Comparison of ENCODE assay signal across 8 cellular contexts in the genomic region with DNA sequence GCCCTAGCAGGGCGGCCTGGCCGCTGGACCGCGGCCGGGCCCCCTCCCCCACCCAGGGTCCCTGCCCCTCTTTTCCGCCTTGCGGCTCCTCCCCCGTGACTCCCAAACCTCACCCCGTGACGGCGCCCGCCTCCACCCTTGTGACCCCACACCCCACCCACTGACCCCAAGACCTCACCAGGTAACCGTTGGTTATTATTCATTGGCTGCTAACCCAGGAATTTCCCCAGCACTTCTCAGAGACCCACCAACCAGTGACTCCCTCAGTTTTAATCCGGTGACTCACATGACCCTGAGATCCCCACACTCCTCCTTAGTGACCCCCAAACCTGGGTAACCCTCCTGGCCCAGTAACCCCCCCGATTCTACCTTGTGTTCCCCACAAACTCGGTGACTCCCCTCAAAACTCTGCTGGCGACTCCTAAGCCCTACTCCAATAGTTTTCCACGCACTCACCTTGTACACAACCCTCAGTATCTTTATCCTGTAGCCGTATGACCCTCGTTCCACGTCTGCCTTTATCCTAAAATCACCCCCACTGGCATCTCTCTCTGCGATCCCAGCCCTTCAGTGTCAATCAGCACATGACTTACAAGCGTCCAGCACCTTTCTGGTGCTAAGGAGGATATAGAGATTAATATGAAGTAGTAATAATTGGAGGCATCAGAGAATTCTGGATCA. TPM values are rescaled to one million over a fixed set of nuclear protein-coding genes. Genes with fewer than 3 reads are reported as not detected.
DNase-seq lines count a peak whose midpoint lies in the region; ATAC-seq and TF ChIP-seq lines count a peak whose summit lies in the region.

No MANE protein-coding gene starts in this region.

- H3K36me3 Mint-ChIP-seq in glutamatergic neuron (ENCODE audit: unreplicated experiment) = no peaks in the 10 kb centered on the region

- H3K27ac ChIP-seq in ovary = peak overlapping the region; percentile 98 to 99
- H3K27ac ChIP-seq in thymus (ENCODE audit: low read depth) = peak overlapping the region; percentile 91

- ATAC-seq in GM19023 (IDR thresholded peaks at IDR 0.05; ENCODE audit: unreplicated experiment) (peak; percentile 37), HG03439 (IDR thresholded peaks at IDR 0.05; ENCODE audit: unreplicated experiment) (peak; percentile 32)

- peaks cover 6% of the 10 kb centered on the region for H3K27me3 Mint-ChIP-seq in glutamatergic neuron (ENCODE audit: unreplicated experiment)

- H3K27me3 ChIP-seq in ovary (no peaks in the 10 kb centered on the region), thymus (ENCODE audit: control insufficient read depth, insufficient read depth) (no peaks in the 10 kb centered on the region)

- H3K4me1 ChIP-seq in ovary (ENCODE audit: insufficient read depth) (peaks cover 6% of the 10 kb centered on the region), thymus (ENCODE audit: control insufficient read depth, insufficient read depth, low read length) (peaks cover 10% of the 10 kb centered on the region)

- peaks cover 8% of the 10 kb centered on the region for H3K4me1 Mint-ChIP-seq in glutamatergic neuron (ENCODE audit: low read depth, unreplicated experiment)

- TF ChIP-seq CTCF in AG09309 (IDR thresholded peaks at IDR 0.05; ENCODE audit: control insufficient read depth, insufficient read depth, low read depth, low read length, missing control alignments) (no peak), glutamatergic neuron (IDR thresholded peaks at IDR 0.05; ENCODE audit: partially characterized antibody, unreplicated experiment) (no peak), ovary (IDR thresholded peaks at IDR 0.05) (no peak)

- H3K9me3 ChIP-seq in ovary = no peaks in the 10 kb centered on the region
- no peaks in the 10 kb centered on the region for H3K9me3 ChIP-seq in thymus (ENCODE audit: control insufficient read depth)

- H3K27ac Mint-ChIP-seq in glutamatergic neuron (ENCODE audit: unreplicated experiment) = peak overlapping the region; percentile 93

- no peak for TF ChIP-seq EP300 in ovary (IDR thresholded peaks at IDR 0.05)

- intact Hi-C loops in ovary (cut with DNase I) = no loop called here

- H3K36me3 ChIP-seq in ovary (no peaks in the 10 kb centered on the region), thymus (ENCODE audit: control insufficient read depth, insufficient read depth) (no peaks in the 10 kb centered on the region)

- no peak for TF ChIP-seq POLR2A in ovary (IDR thresholded peaks at IDR 0.05)

- DNase-seq in AG09309 (ENCODE audit: low read depth) = no peak
- DNase-seq in RPMI7951 (ENCODE audit: low read depth) = peak; percentile 30
- peak; percentile 63 for DNase-seq in activated gamma-delta T cell treated with Interleukin-2 at 50 U/mL for 16 hours
- DNase-seq in glutamatergic neuron = peak; percentile 80
- peak; percentile 69 to 84 (median 82) for DNase-seq in ovary

- H3K9me3 Mint-ChIP-seq in glutamatergic neuron (ENCODE audit: unreplicated experiment) = peaks cover 2% of the 10 kb centered on the region

- H3K4me3 ChIP-seq in AG09309 (ENCODE audit: control insufficient read depth, low read depth, low read length) = peak overlapping the region; percentile 85
- H3K4me3 ChIP-seq in ovary = peak overlapping the region; percentile 96
- H3K4me3 ChIP-seq in thymus (ENCODE audit: low read length) = peak overlapping the region; percentile 82

- 6 to 11% (median 10%) methylated on average over 16 to 23 of the region's 23 CpGs for WGBS in ovary, 3 donors
- WGBS in thymus = 20% methylated on average over 23 of the region's 23 CpGs

- H3K4me3 Mint-ChIP-seq in glutamatergic neuron (ENCODE audit: unreplicated experiment) = peak overlapping the region; percentile 97

RNA-seq across cellular contexts. Expression of a gene that starts 0.6 kb away (rescaled TPM):
- 12.4 and 12.7 TPM in 2 replicates for total RNA-seq in RPMI7951 (2014; rRNA removed; shearing (Covaris generic))
- 38.3 TPM for total RNA-seq in glutamatergic neuron (ENCODE audit: unreplicated experiment)
- total RNA-seq in ovary = 10 to 100 TPM; 36.0 to 55.0 (median 47.9) TPM
- 10 to 100 TPM; 17.0 to 33.8 TPM for polyA plus RNA-seq in ovary
- 32.0 TPM for polyA plus RNA-seq in thymus

RNA-seq across cellular contexts. Expression of a gene that starts 37.5 kb away (rescaled TPM):
- total RNA-seq in RPMI7951 (2014; rRNA removed; shearing (Covaris generic)) = 0.72 and 1.4 TPM in 2 replicates
- 1.8 TPM for total RNA-seq in glutamatergic neuron (ENCODE audit: unreplicated experiment)
- 1 to 10 TPM; 2.3 to 6.6 (median 3.1) TPM for total RNA-seq in ovary
- polyA plus RNA-seq in ovary = 1 to 10 TPM; 1.5 to 2.7 TPM
- polyA plus RNA-seq in thymus = 148 TPM

RNA-seq across cellular contexts. Expression of a gene that starts 46.3 kb away (rescaled TPM):
- 0.10 and 0.24 TPM in 2 replicates for total RNA-seq in RPMI7951 (2014; rRNA removed; shearing (Covaris generic))
- total RNA-seq in glutamatergic neuron (ENCODE audit: unreplicated experiment) (0.25 TPM), ovary (under 1 TPM in 6 of 7 donors, not detected in 1; 0.11 to 0.46 (median 0.18) TPM)
- polyA plus RNA-seq in ovary (1 to 10 TPM in 1 of 2 donors, under 1 TPM in 1; 0.08 to 3.1 TPM), thymus (0.14 TPM)
